8 cellular contexts compared by ENCODE assay signal in the genomic region with DNA sequence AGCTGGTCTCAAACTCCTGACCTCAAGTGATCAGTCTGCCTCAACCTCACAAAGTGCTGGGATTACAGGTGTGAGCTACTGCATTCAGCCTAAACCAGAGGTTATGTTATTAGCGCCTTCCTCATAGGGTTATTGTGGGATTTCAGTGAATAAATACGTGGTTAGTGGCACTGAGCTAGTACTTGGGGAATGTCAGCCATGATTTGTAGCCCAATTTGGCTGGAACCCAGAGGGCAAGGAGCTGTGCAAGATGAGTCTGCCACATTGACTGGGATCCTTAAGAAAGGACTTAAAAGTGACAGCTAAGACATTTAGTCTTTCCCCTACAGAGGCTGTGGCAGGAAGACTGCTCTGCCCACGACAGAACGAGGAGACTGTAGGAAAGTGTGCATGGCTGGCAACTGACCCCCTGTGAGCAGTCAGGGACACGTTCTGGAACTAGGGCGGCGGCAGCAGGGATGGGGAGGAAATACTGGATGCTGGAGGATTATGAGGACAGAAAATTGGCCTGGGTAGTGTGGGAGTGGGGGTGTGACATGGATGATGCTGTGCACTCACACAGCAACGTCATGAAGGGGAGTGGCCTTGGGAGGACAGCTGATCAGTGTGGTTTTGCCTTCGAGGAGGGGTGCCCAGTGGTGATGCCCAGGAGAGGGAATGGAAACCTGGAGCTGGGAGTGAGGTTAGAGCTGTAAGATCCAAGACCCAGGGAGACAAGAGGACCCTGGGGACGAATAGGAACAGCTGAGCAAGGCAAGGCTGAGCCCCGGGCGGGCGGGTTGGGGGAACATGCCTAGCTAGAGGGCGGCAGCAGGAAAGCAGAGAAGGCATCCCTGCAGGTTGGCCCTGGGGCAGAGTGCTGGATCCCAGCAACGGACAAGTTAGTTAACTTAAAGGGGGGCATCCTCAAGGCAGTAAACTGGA. TPM values are rescaled to one million over a fixed set of nuclear protein-coding genes. Genes with fewer than 3 reads are reported as not detected.
A peak's percentile ranks its signal among the peaks of the same experiment; 100 is the strongest.
DNase-seq lines count a peak whose midpoint lies in the region; ATAC-seq lines count a peak whose summit lies in the region.

No MANE protein-coding gene starts in this region.

- peaks cover 8% of the 10 kb centered on the region for H3K9me3 Mint-ChIP-seq in activated naive CD8-positive, alpha-beta T cell treated with anti-CD3 and anti-CD28 coated beads for 36 hours

- H3K36me3 ChIP-seq in Karpas-422 (ENCODE audit: insufficient read depth, low read length) = no peaks in the 10 kb centered on the region

- H4K20me1 ChIP-seq in Karpas-422 (ENCODE audit: insufficient read depth, low read depth, low read length) = no peaks in the 10 kb centered on the region

- H3K36me3 Mint-ChIP-seq in activated naive CD8-positive, alpha-beta T cell treated with anti-CD3 and anti-CD28 coated beads for 36 hours = peaks cover 9% of the 10 kb centered on the region

- no peak for ATAC-seq in GM21423 (IDR thresholded peaks at IDR 0.05; ENCODE audit: unreplicated experiment)

- peaks cover 6% of the 10 kb centered on the region for H3K9me3 ChIP-seq in Karpas-422 (ENCODE audit: low read length)

- peak overlapping the region; percentile 50; the same call in 1 of the 2 replicates for H2AFZ ChIP-seq in Karpas-422 (ENCODE audit: low read length)

- H3K27me3 ChIP-seq in Karpas-422 (ENCODE audit: low read length) = no peaks in the 10 kb centered on the region

- peaks cover 45% of the 10 kb centered on the region for H3K4me1 Mint-ChIP-seq in activated naive CD8-positive, alpha-beta T cell treated with anti-CD3 and anti-CD28 coated beads for 36 hours

- peaks cover 32% of the 10 kb centered on the region for H3K4me1 ChIP-seq in Karpas-422 (ENCODE audit: low read length)

- no peak overlapping the region for H3K9ac ChIP-seq in Karpas-422 (ENCODE audit: low read length)

- peak overlapping the region; percentile 87 for H3K4me2 ChIP-seq in Karpas-422 (ENCODE audit: low read depth, low read length, poor library complexity, severe bottlenecking)

- no peak overlapping the region for H3K27ac ChIP-seq in Karpas-422 (ENCODE audit: low read length)

- peak overlapping the region; percentile 44; the same call in 1 of the 2 replicates for H3K4me3 ChIP-seq in Karpas-422 (ENCODE audit: low read length)

- H3K27ac Mint-ChIP-seq in activated naive CD8-positive, alpha-beta T cell treated with anti-CD3 and anti-CD28 coated beads for 36 hours = peak overlapping the region; percentile 30

- peaks cover 17% of the 10 kb centered on the region for H3K27me3 Mint-ChIP-seq in activated naive CD8-positive, alpha-beta T cell treated with anti-CD3 and anti-CD28 coated beads for 36 hours

- H3K79me2 ChIP-seq in Karpas-422 (ENCODE audit: low read length) = no peaks in the 10 kb centered on the region

- peak overlapping the region; percentile 57 for H3K4me3 Mint-ChIP-seq in activated naive CD8-positive, alpha-beta T cell treated with anti-CD3 and anti-CD28 coated beads for 36 hours

- no peaks in the 10 kb centered on the region for H3K9me2 ChIP-seq in Karpas-422 (replicated peaks; ENCODE audit: insufficient read depth, low read length)

- DNase-seq in COR-L47 (lab: John Stamatoyannopoulos, UW) (peak; percentile 75), Karpas-422 (peak; percentile 63), RPMI7951 (ENCODE audit: low read depth) (peak; percentile 91), globus pallidus (ENCODE audit: low spot score) (peak; percentile 94), nucleus accumbens (lab: John Stamatoyannopoulos, UW) (peak in 55 of 56 donors; percentile 37 to 93 (median 78)), ureter (ENCODE audit: low spot score) (peak; percentile 77)
- peak; percentile 39 for DNase-seq in activated naive CD8-positive, alpha-beta T cell treated with anti-CD3 and anti-CD28 coated beads for 36 hours

RNA-seq across cellular contexts. Expression of gene ATP5PD, which starts 14.5 kb away (rescaled TPM):
- 186 and 187 TPM in 2 replicates for total RNA-seq in Karpas-422 (2014; rRNA removed; shearing (Covaris generic); ENCODE audit: low replicate concordance)
- total RNA-seq in RPMI7951 (2014; rRNA removed; shearing (Covaris generic)) = 369 and 413 TPM in 2 replicates
- total RNA-seq in activated naive CD8-positive, alpha-beta T cell treated with anti-CD3 and anti-CD28 coated beads for 36 hours = 100 to 1,000 TPM; 185 to 189 TPM
- 270 TPM for total RNA-seq in ureter

RNA-seq across cellular contexts. Expression of gene KCTD2, which starts 14.8 kb away (rescaled TPM):
- 21.0 and 24.7 TPM in 2 replicates for total RNA-seq in Karpas-422 (2014; rRNA removed; shearing (Covaris generic); ENCODE audit: low replicate concordance)
- 11.8 and 13.5 TPM in 2 replicates for total RNA-seq in RPMI7951 (2014; rRNA removed; shearing (Covaris generic))
- 10 to 100 TPM; 14.1 to 14.7 TPM for total RNA-seq in activated naive CD8-positive, alpha-beta T cell treated with anti-CD3 and anti-CD28 coated beads for 36 hours
- 25.3 TPM for total RNA-seq in ureter

RNA-seq across cellular contexts. Expression of gene MRPL58, which starts 19.8 kb away (rescaled TPM):
- total RNA-seq in Karpas-422 (2014; rRNA removed; shearing (Covaris generic); ENCODE audit: low replicate concordance) = 33.8 and 34.6 TPM in 2 replicates
- 48.8 and 69.0 TPM in 2 replicates for total RNA-seq in RPMI7951 (2014; rRNA removed; shearing (Covaris generic))
- total RNA-seq in activated naive CD8-positive, alpha-beta T cell treated with anti-CD3 and anti-CD28 coated beads for 36 hours = 10 to 100 TPM; 64.4 to 69.0 TPM
- total RNA-seq in ureter = 32.1 TPM

RNA-seq across cellular contexts. Expression of gene CDR2L, which starts 44.8 kb away (rescaled TPM):
- not detected in 2 replicates for total RNA-seq in Karpas-422 (2014; rRNA removed; shearing (Covaris generic); ENCODE audit: low replicate concordance)
- 8.4 and 8.9 TPM in 2 replicates for total RNA-seq in RPMI7951 (2014; rRNA removed; shearing (Covaris generic))
- 1 to 10 TPM in 1 of 2 experiments, under 1 TPM in 1; 0.74 to 1.2 TPM for total RNA-seq in activated naive CD8-positive, alpha-beta T cell treated with anti-CD3 and anti-CD28 coated beads for 36 hours
- 11.4 TPM for total RNA-seq in ureter

RNA-seq across cellular contexts. Expression of gene SLC16A5, which starts 55.5 kb away (rescaled TPM):
- not detected in 2 replicates for total RNA-seq in Karpas-422 (2014; rRNA removed; shearing (Covaris generic); ENCODE audit: low replicate concordance)
- total RNA-seq in RPMI7951 (2014; rRNA removed; shearing (Covaris generic)) = 6.6 and 8.8 TPM in 2 replicates
- 1 to 10 TPM; 2.1 TPM for total RNA-seq in activated naive CD8-positive, alpha-beta T cell treated with anti-CD3 and anti-CD28 coated beads for 36 hours
- 77.7 TPM for total RNA-seq in ureter

Comparison
In these comparisons a context has a peak if more than half of its experiments do, and no peak if none do; other contexts are left out.
1. DNase-seq: peak in every context shown above with its lines; median percentile 94 in globus pallidus; 91 in RPMI7951; 78 in nucleus accumbens; 77 in ureter; 75 in COR-L47; 63 in Karpas-422; 39 in activated naive CD8-positive, alpha-beta T cell treated with anti-CD3 and anti-CD28 coated beads for 36 hours.